15 cellular contexts compared by ENCODE assay signal in genomic region chr11:125102544-125102943, GRCh38.
"Had no signal": no experiment of that assay in that cellular context is flagged by ENCODE, and none has a peak within 500 bp of the region (broad histone marks: within the 10 kb centered on the region; RNA-seq: fewer than 3 reads in every experiment).

No MANE protein-coding gene starts in this region.

- H3K36me3 ChIP-seq: breast epithelium had no signal

- H3K27me3 ChIP-seq: breast epithelium, pancreas, spleen had no signal

- H3K4me1 ChIP-seq: breast epithelium, left ventricle myocardium inferior, pancreas had no signal

- DNase-seq: activated gamma-delta T cell; cerebellar nuclear complex; dermis blood vessel endothelial cell; effector memory CD8-positive, alpha-beta T cell; foreskin fibroblast; glutamatergic neuron; hippocampal formation; left ventricle myocardium inferior; naive thymus-derived CD8-positive, alpha-beta T cell; pancreas; spleen; stimulated activated CD8-positive, alpha-beta memory T cell treated with anti-CD3 and anti-CD28 coated beads, Interleukin-4, amount 100 ng/mL, for 48 hours; stimulated activated naive CD4-positive, alpha-beta T cell had no signal

- H3K4me3 ChIP-seq: breast epithelium, left ventricle myocardium inferior, pancreas, spleen had no signal

- H3K9me3 ChIP-seq: breast epithelium, left ventricle myocardium inferior, pancreas, spleen had no signal

- H3K27ac ChIP-seq: breast epithelium, left ventricle myocardium inferior, pancreas, spleen had no signal

- ATAC-seq: activated CD4-positive, CD25-positive, alpha-beta regulatory T cell treated with anti-CD3 and anti-CD28 coated beads, Interleukin-2, amount 50 U/mL, for 24 hours; effector memory CD8-positive, alpha-beta T cell; naive thymus-derived CD8-positive, alpha-beta T cell had no signal
